27 cellular contexts compared by ENCODE assay signal in the genomic region with DNA sequence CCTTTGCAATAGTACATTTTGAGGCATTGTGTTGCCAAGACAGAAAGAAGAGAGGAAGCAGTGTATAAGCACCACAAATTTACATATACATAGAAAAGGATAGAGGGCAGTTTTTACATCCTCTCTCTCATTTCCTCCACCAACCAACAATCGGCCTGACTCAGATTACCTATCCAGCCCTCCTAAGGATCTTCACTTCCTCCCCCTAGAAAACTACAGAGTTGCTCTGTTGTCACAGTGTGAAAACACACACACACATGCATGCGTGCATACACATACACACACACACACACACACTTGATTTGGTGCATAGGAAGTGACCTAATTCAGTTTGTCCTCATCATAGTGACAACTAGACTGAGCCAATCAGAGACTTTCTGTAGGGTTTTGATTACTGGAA.
DNase-seq lines count a peak whose midpoint lies in the region; ATAC-seq and TF ChIP-seq lines count a peak whose summit lies in the region.
"Had no signal": no experiment of that assay in that cellular context is flagged by ENCODE, and none has a peak within 500 bp of the region (broad histone marks: within the 10 kb centered on the region; RNA-seq: fewer than 3 reads in every experiment).

No MANE protein-coding gene starts in this region.

- H3K4me1 Mint-ChIP-seq in H9, result peaks cover 29 to 31% of the 10 kb centered on the region in 2 experiments
- H3K4me1 Mint-ChIP-seq in stimulated activated naive CD8-positive, alpha-beta T cell treated with anti-CD3 and anti-CD28 coated beads, Interleukin-15, amount 100 ng/mL, for 72 hours, result peaks cover 5% of the 10 kb centered on the region
- H3K4me1 Mint-ChIP-seq: memory B cell had no signal

- no peaks in the 10 kb centered on the region for H3K27me3 Mint-ChIP-seq in H9 (ENCODE audit: low read depth)
- H3K27me3 Mint-ChIP-seq in stimulated activated naive CD8-positive, alpha-beta T cell treated with anti-CD3 and anti-CD28 coated beads, Interleukin-15, amount 100 ng/mL, for 72 hours, result no peaks in the 10 kb centered on the region
- H3K27me3 Mint-ChIP-seq: activated CD8-positive, alpha-beta T cell treated with anti-CD3 and anti-CD28 coated beads for 36 hours; activated naive CD8-positive, alpha-beta T cell treated with anti-CD3 and anti-CD28 coated beads for 36 hours; IgD-negative memory B cell; memory B cell had no signal

- no peak overlapping the region for H3K4ac ChIP-seq in H9 (ENCODE audit: low read depth, low read length)

- no peaks in the 10 kb centered on the region for H3K79me2 ChIP-seq in H9 (ENCODE audit: insufficient read depth, low read length)
- no peaks in the 10 kb centered on the region for H3K79me2 ChIP-seq in Loucy (ENCODE audit: insufficient read depth, low read length)
- H3K79me2 ChIP-seq: hepatocyte had no signal

- no peaks in the 10 kb centered on the region for H3K79me1 ChIP-seq in H9 (ENCODE audit: insufficient read depth, low read depth, low read length, poor library complexity, severe bottlenecking)

- H3K4me3 ChIP-seq in Loucy (ENCODE audit: low read length, poor library complexity, severe bottlenecking), result no peak overlapping the region
- H3K4me3 ChIP-seq: BLaER1, hepatocyte, SK-N-MC had no signal

- H4K8ac ChIP-seq in H9 (replicated peaks; ENCODE audit: insufficient read length, low read depth, low read length), result no peak overlapping the region

- no peak overlapping the region for H2BK15ac ChIP-seq in H9 (ENCODE audit: low read depth, low read length)

- no CpG with 5 or more reads among the region's 2 CpGs for WGBS in H9 (ENCODE audit: extremely low coverage, insufficient read length, low lambda C conversion rate)

- no peak overlapping the region for H2BK5ac ChIP-seq in H9 (ENCODE audit: insufficient read length, low read length)

- H2AK5ac ChIP-seq in H9 (ENCODE audit: insufficient read length, low read length), result no peak overlapping the region

- no peaks in the 10 kb centered on the region for H3K9me3 ChIP-seq in H9 (ENCODE audit: control insufficient read depth, low read depth, low read length)
- H3K9me3 ChIP-seq in Loucy (ENCODE audit: insufficient read depth, low read depth, low read length), result no peaks in the 10 kb centered on the region

- no peak for TF ChIP-seq CTCF in H9 (conservative IDR thresholded peaks at IDR 0.05)
- no peak for TF ChIP-seq CTCF in Loucy (conservative IDR thresholded peaks at IDR 0.05; ENCODE audit: low read length)

- H3K27ac ChIP-seq in H9 (ENCODE audit: insufficient read length, low read depth, low read length), result no peak overlapping the region
- H3K27ac ChIP-seq: BLaER1, hepatocyte, SK-N-MC had no signal

- no peak overlapping the region for H3K14ac ChIP-seq in H9 (ENCODE audit: insufficient read depth, low read length)

- no peak overlapping the region for H3T11ph ChIP-seq in H9 (ENCODE audit: low read length)

- peaks cover 34% of the 10 kb centered on the region for H3F3A ChIP-seq in Loucy (ENCODE audit: low read depth)

- H3K27me3 ChIP-seq in H9 (ENCODE audit: insufficient read depth, low read length) (no peaks in the 10 kb centered on the region), Loucy (ENCODE audit: insufficient read depth, low read length, poor library complexity, severe bottlenecking) (no peaks in the 10 kb centered on the region)
- H3K27me3 ChIP-seq: BLaER1, hepatocyte had no signal

- H3K9ac ChIP-seq in H9 (ENCODE audit: extremely low read depth, insufficient read length, low read length), result no peak overlapping the region
- peak overlapping the region; percentile 66 for H3K9ac ChIP-seq in Loucy (ENCODE audit: low read depth, low read length, poor library complexity, severe bottlenecking)
- H3K9ac ChIP-seq: BLaER1 had no signal

- H3K56ac ChIP-seq in H9 (ENCODE audit: insufficient read length, low read depth, low read length), result no peak overlapping the region

- H4K20me1 ChIP-seq in H9 (ENCODE audit: control insufficient read depth, insufficient read depth, insufficient read length) (no peaks in the 10 kb centered on the region), Loucy (ENCODE audit: insufficient read depth, low read length, poor library complexity, severe bottlenecking) (no peaks in the 10 kb centered on the region)
- H4K20me1 ChIP-seq: BLaER1 had no signal

- no peak overlapping the region for H2BK120ac ChIP-seq in H9 (ENCODE audit: low read depth, low read length, poor library complexity, severe bottlenecking)

- no peaks in the 10 kb centered on the region for H3K9me2 ChIP-seq in Loucy (replicated peaks; ENCODE audit: low read depth, low read length)

- DNase-seq in H9, result no peak
- DNase-seq in iPS DF 19.7 (ENCODE audit: low read depth, low spot score), result peak; percentile 23
- no peak for DNase-seq in DMS79 treated with DMSO at 0.1 percent for 48 hours (lab: John Stamatoyannopoulos, UW)
- DNase-seq in SIG-M5 treated with dmso at 0.1 percent for 504 hours (lab: John Stamatoyannopoulos, UW; ENCODE audit: unreplicated experiment), result no peak
- DNase-seq in A172 (ENCODE audit: low spot score), result no peak
- no peak for DNase-seq in stimulated activated naive CD8-positive, alpha-beta T cell treated with anti-CD3 and anti-CD28 coated beads, Interleukin-15, amount 100 ng/mL, for 72 hours
- DNase-seq: activated CD4-positive, alpha-beta T cell treated with anti-CD3 and anti-CD28 coated beads for 1 hour; activated CD8-positive, alpha-beta T cell treated with anti-CD3 and anti-CD28 coated beads for 36 hours; activated naive CD8-positive, alpha-beta T cell treated with anti-CD3 and anti-CD28 coated beads for 36 hours; COR-L47; dermis blood vessel endothelial cell; HCEC 1CT; NCI-H1417; NCI-H2081; NCI-H226; NCI-H82; posterior cingulate gyrus; right cardiac atrium; stimulated activated CD4-positive, alpha-beta T cell treated with anti-CD3 and anti-CD28 coated beads, Interleukin-2, amount 100 ng/mL, for 24 hours; trophoblast cell had no signal

- H3K23me2 ChIP-seq in H9 (ENCODE audit: insufficient read length, low read depth, low read length, poor library complexity, severe bottlenecking), result no peaks in the 10 kb centered on the region

- H4K91ac ChIP-seq in H9 (ENCODE audit: insufficient read length, low read depth, low read length), result no peak overlapping the region

- H3K18ac ChIP-seq in H9 (ENCODE audit: insufficient read length, low read depth, low read length), result peak overlapping the region; percentile 15

- no peak overlapping the region for H4K5ac ChIP-seq in H9 (ENCODE audit: insufficient read length, low read depth, low read length)

- H2AFZ ChIP-seq in H9 (ENCODE audit: low read length) (no peak overlapping the region), Loucy (ENCODE audit: low read length) (no peak overlapping the region; the same call in 1 of the 2 replicates)
- H2AFZ ChIP-seq: hepatocyte had no signal

- H3K9me3 Mint-ChIP-seq in H9, result no peaks in the 10 kb centered on the region; a peak in 2 of 5 replicates
- peaks cover 0 to 7% of the 10 kb centered on the region in 2 donors for H3K9me3 Mint-ChIP-seq in stimulated activated naive CD8-positive, alpha-beta T cell treated with anti-CD3 and anti-CD28 coated beads, Interleukin-15, amount 100 ng/mL, for 72 hours
- H3K9me3 Mint-ChIP-seq: activated CD8-positive, alpha-beta T cell treated with anti-CD3 and anti-CD28 coated beads for 36 hours had no signal

- no peak overlapping the region for H2BK20ac ChIP-seq in H9 (ENCODE audit: low read depth, low read length, poor library complexity, severe bottlenecking)

- no peaks in the 10 kb centered on the region for H3K36me3 ChIP-seq in Loucy (ENCODE audit: insufficient read depth, low read length)

- no peak overlapping the region for H3K4me3 Mint-ChIP-seq in H9
- H3K4me3 Mint-ChIP-seq in stimulated activated naive CD8-positive, alpha-beta T cell treated with anti-CD3 and anti-CD28 coated beads, Interleukin-15, amount 100 ng/mL, for 72 hours, result no peak overlapping the region
- H3K4me3 Mint-ChIP-seq: activated CD8-positive, alpha-beta T cell treated with anti-CD3 and anti-CD28 coated beads for 36 hours; activated naive CD8-positive, alpha-beta T cell treated with anti-CD3 and anti-CD28 coated beads for 36 hours; IgD-negative memory B cell; memory B cell had no signal

- H3K4me1 ChIP-seq in H9 (ENCODE audit: insufficient read depth, low read length) (peaks cover 4% of the 10 kb centered on the region; the same call in 1 of the 2 replicates), Loucy (ENCODE audit: insufficient read depth, low read length, poor library complexity, severe bottlenecking) (peaks cover 96% of the 10 kb centered on the region)

- no peak overlapping the region for H2BK12ac ChIP-seq in H9 (ENCODE audit: insufficient read length, low read depth, low read length)

- H3K36me3 Mint-ChIP-seq in H9 (ENCODE audit: insufficient read depth in 1 of 3, low read depth in 3 of 3), result peaks cover 0 to 3% (median 0%) of the 10 kb centered on the region in 3 experiments; a peak in 2 of 7 replicates

- peak; percentile 55 for ATAC-seq in GM18502 (IDR thresholded peaks at IDR 0.05; ENCODE audit: poor library complexity, unreplicated experiment)
- no peak for ATAC-seq in stimulated activated naive CD8-positive, alpha-beta T cell treated with anti-CD3 and anti-CD28 coated beads, Interleukin-15, amount 100 ng/mL, for 72 hours
- ATAC-seq: activated CD8-positive, alpha-beta T cell treated with anti-CD3 and anti-CD28 coated beads for 36 hours; right cardiac atrium had no signal

- H3K4me2 ChIP-seq in H9 (ENCODE audit: insufficient read depth, insufficient read length, low read length) (no peak overlapping the region), Loucy (ENCODE audit: low read depth, low read length, poor library complexity, severe bottlenecking) (peak overlapping the region; percentile 64)
- H3K4me2 ChIP-seq: BLaER1, hepatocyte had no signal

- no peak overlapping the region for H3K23ac ChIP-seq in H9 (ENCODE audit: insufficient read length, low read depth, low read length)

- peak overlapping the region in 1 of 3 experiments; percentile 69; a peak in 1 of 7 replicates for H3K27ac Mint-ChIP-seq in H9
- H3K27ac Mint-ChIP-seq in stimulated activated naive CD8-positive, alpha-beta T cell treated with anti-CD3 and anti-CD28 coated beads, Interleukin-15, amount 100 ng/mL, for 72 hours, result no peak overlapping the region
- H3K27ac Mint-ChIP-seq: activated CD8-positive, alpha-beta T cell treated with anti-CD3 and anti-CD28 coated beads for 36 hours; activated naive CD8-positive, alpha-beta T cell treated with anti-CD3 and anti-CD28 coated beads for 36 hours; IgD-negative memory B cell; memory B cell had no signal
